In genomic region chr15:41791547-41791937, GRCh38 we compare ENCODE assay signal across 10 cellular contexts. TPM values are rescaled to one million over a fixed set of nuclear protein-coding genes. Genes with fewer than 3 reads are reported as not detected.
DNase-seq lines count a peak whose midpoint lies in the region; ATAC-seq and TF ChIP-seq lines count a peak whose summit lies in the region.
"Had no signal": no experiment of that assay in that cellular context is flagged by ENCODE, and none has a peak within 500 bp of the region (broad histone marks: within the 10 kb centered on the region; RNA-seq: fewer than 3 reads in every experiment).

No MANE protein-coding gene starts in this region.

- peaks cover 21 to 65% (median 46%) of the 10 kb centered on the region in 4 donors for H3K4me1 Mint-ChIP-seq in CD4-positive, CD25-positive, alpha-beta regulatory T cell
- peaks cover 61% of the 10 kb centered on the region for H3K4me1 Mint-ChIP-seq in osteocyte (ENCODE audit: unreplicated experiment)

- WGBS in esophagus muscularis mucosa = 86% methylated on average over 3 of the region's 4 CpGs

- H3K36me3 Mint-ChIP-seq in CD4-positive, CD25-positive, alpha-beta regulatory T cell = peaks cover 3% of the 10 kb centered on the region
- no peaks in the 10 kb centered on the region for H3K36me3 Mint-ChIP-seq in osteocyte (ENCODE audit: unreplicated experiment)
- H3K36me3 Mint-ChIP-seq: activated naive CD4-positive, alpha-beta T cell treated with anti-CD3 and anti-CD28 coated beads, Interleukin-2, amount 50 U/mL, for 24 hours had no signal

- no peaks in the 10 kb centered on the region for H3K9me3 ChIP-seq in CD4-positive, CD25-positive, alpha-beta regulatory T cell (ENCODE audit: control insufficient read depth in 2 of 2, low read length in 2 of 2)
- H3K9me3 ChIP-seq in OCI-LY1 (ENCODE audit: low read length) (no peaks in the 10 kb centered on the region), esophagus muscularis mucosa (no peaks in the 10 kb centered on the region)

- H4K20me1 ChIP-seq in OCI-LY1 (ENCODE audit: insufficient read depth, low read length) = no peaks in the 10 kb centered on the region

- no peak for ATAC-seq in CD4-positive, CD25-positive, alpha-beta regulatory T cell (ENCODE audit: low read depth in 2 of 2)
- ATAC-seq in HG02798 (IDR thresholded peaks at IDR 0.05; ENCODE audit: poor library complexity, unreplicated experiment) = no peak

- H3K9me3 Mint-ChIP-seq in CD4-positive, CD25-positive, alpha-beta regulatory T cell = no peaks in the 10 kb centered on the region
- H3K9me3 Mint-ChIP-seq in osteocyte (ENCODE audit: unreplicated experiment) = no peaks in the 10 kb centered on the region
- H3K9me3 Mint-ChIP-seq: activated naive CD4-positive, alpha-beta T cell treated with anti-CD3 and anti-CD28 coated beads, Interleukin-2, amount 50 U/mL, for 24 hours had no signal

- H3K79me2 ChIP-seq in OCI-LY1 (ENCODE audit: insufficient read depth, low read length) = no peaks in the 10 kb centered on the region

- H3K4me2 ChIP-seq in OCI-LY1 (ENCODE audit: low read length) = no peak overlapping the region; the same call in 1 of the 2 replicates

- H3F3A ChIP-seq in OCI-LY1 (ENCODE audit: insufficient read depth, low read length) = no peaks in the 10 kb centered on the region

- no peak overlapping the region for H3K9ac ChIP-seq in OCI-LY1 (ENCODE audit: low read length)

- H2AFZ ChIP-seq in OCI-LY1 (ENCODE audit: low read length) = no peak overlapping the region

- no peak for DNase-seq in CD4-positive, CD25-positive, alpha-beta regulatory T cell
- DNase-seq in esophagus muscularis mucosa (ENCODE audit: extremely low spot score) (no peak), osteocyte (ENCODE audit: extremely low spot score, unreplicated experiment) (no peak), islet precursor cell (no peak), SKM-1 treated with dmso at 0.1 percent for 144 hours (lab: John Stamatoyannopoulos, UW; ENCODE audit: unreplicated experiment) (no peak), germinal center (ENCODE audit: low spot score) (no peak)
- DNase-seq: Calu3 had no signal

- no peaks in the 10 kb centered on the region for H3K36me3 ChIP-seq in CD4-positive, CD25-positive, alpha-beta regulatory T cell (ENCODE audit: control insufficient read depth, insufficient read depth, low read length)
- H3K36me3 ChIP-seq in OCI-LY1 (ENCODE audit: insufficient read depth, low read length) (no peaks in the 10 kb centered on the region), esophagus muscularis mucosa (no peaks in the 10 kb centered on the region)

- H3K4me3 Mint-ChIP-seq in CD4-positive, CD25-positive, alpha-beta regulatory T cell = no peak overlapping the region
- H3K4me3 Mint-ChIP-seq in osteocyte (ENCODE audit: unreplicated experiment) = no peak overlapping the region
- H3K4me3 Mint-ChIP-seq: activated naive CD4-positive, alpha-beta T cell treated with anti-CD3 and anti-CD28 coated beads, Interleukin-2, amount 50 U/mL, for 24 hours had no signal

- TF ChIP-seq POLR2A in esophagus muscularis mucosa (IDR thresholded peaks at IDR 0.05; ENCODE audit: low read depth) = no peak

- no peak overlapping the region for H3K4me3 ChIP-seq in CD4-positive, CD25-positive, alpha-beta regulatory T cell (ENCODE audit: low read depth, low read length)
- H3K4me3 ChIP-seq in OCI-LY1 (ENCODE audit: low read depth, low read length, poor library complexity, severe bottlenecking) (no peak overlapping the region), esophagus muscularis mucosa (no peak overlapping the region)

- no peaks in the 10 kb centered on the region for H3K27me3 ChIP-seq in CD4-positive, CD25-positive, alpha-beta regulatory T cell (ENCODE audit: control insufficient read depth, insufficient read depth, low read length)
- H3K27me3 ChIP-seq in OCI-LY1 (ENCODE audit: insufficient read depth, low read length) = no peaks in the 10 kb centered on the region
- H3K27me3 ChIP-seq in esophagus muscularis mucosa = no peaks in the 10 kb centered on the region

- no peaks in the 10 kb centered on the region for H3K27me3 Mint-ChIP-seq in CD4-positive, CD25-positive, alpha-beta regulatory T cell
- no peaks in the 10 kb centered on the region for H3K27me3 Mint-ChIP-seq in osteocyte (ENCODE audit: unreplicated experiment)
- H3K27me3 Mint-ChIP-seq: activated naive CD4-positive, alpha-beta T cell treated with anti-CD3 and anti-CD28 coated beads, Interleukin-2, amount 50 U/mL, for 24 hours had no signal

- peak overlapping the region in 2 of 3 donors; percentile 36 to 51 for H3K27ac Mint-ChIP-seq in CD4-positive, CD25-positive, alpha-beta regulatory T cell
- peak overlapping the region; percentile 83 for H3K27ac Mint-ChIP-seq in osteocyte (ENCODE audit: unreplicated experiment)

- H3K27ac ChIP-seq in CD4-positive, CD25-positive, alpha-beta regulatory T cell (ENCODE audit: insufficient read depth, low read length, poor library complexity, severe bottlenecking) = no peak overlapping the region
- peak overlapping the region; percentile 2 for H3K27ac ChIP-seq in OCI-LY1 (ENCODE audit: low read depth, low read length, poor library complexity, severe bottlenecking)
- peak overlapping the region; percentile 60 to 73 (median 66) for H3K27ac ChIP-seq in esophagus muscularis mucosa (replicated peaks in 1 of 4)

- H3K9me2 ChIP-seq in OCI-LY1 (ENCODE audit: low read depth, low read length) = no peaks in the 10 kb centered on the region

- no peak for TF ChIP-seq EP300 in esophagus muscularis mucosa (IDR thresholded peaks at IDR 0.05)

- H3K4me1 ChIP-seq in CD4-positive, CD25-positive, alpha-beta regulatory T cell (ENCODE audit: control insufficient read depth, insufficient read depth, low read length, poor library complexity, severe bottlenecking) = peaks cover 13% of the 10 kb centered on the region
- H3K4me1 ChIP-seq in OCI-LY1 (ENCODE audit: insufficient read depth, low read length, severe bottlenecking) = peaks cover 68% of the 10 kb centered on the region
- peaks cover 56 to 89% (median 67%) of the 10 kb centered on the region in 4 donors for H3K4me1 ChIP-seq in esophagus muscularis mucosa

- TF ChIP-seq CTCF in OCI-LY1 (IDR thresholded peaks at IDR 0.05; ENCODE audit: low read length) = no peak
- TF ChIP-seq CTCF in esophagus muscularis mucosa (IDR thresholded peaks at IDR 0.05) = no peak
- no peak for TF ChIP-seq CTCF in osteocyte (IDR thresholded peaks at IDR 0.05)

- intact Hi-C loops in esophagus muscularis mucosa (cut with DNase I) = no loop called here

RNA-seq across cellular contexts. Expression of gene MAPKBP1, which starts 17.3 kb away (rescaled TPM):
- total RNA-seq in CD4-positive, CD25-positive, alpha-beta regulatory T cell = 40.4 TPM
- 1 to 10 TPM; 1.9 to 3.1 (median 2.6) TPM for polyA plus RNA-seq in CD4-positive, CD25-positive, alpha-beta regulatory T cell
- total RNA-seq in esophagus muscularis mucosa (10 to 100 TPM; 18.2 to 54.6 (median 42.9) TPM), osteocyte (28.0 and 34.2 TPM in 2 replicates)

RNA-seq across cellular contexts. Expression of gene JMJD7, which starts 36.4 kb away (rescaled TPM):
- 42.2 TPM for total RNA-seq in CD4-positive, CD25-positive, alpha-beta regulatory T cell
- polyA plus RNA-seq in CD4-positive, CD25-positive, alpha-beta regulatory T cell = 10 to 100 TPM; 17.0 to 26.1 (median 24.5) TPM
- total RNA-seq in esophagus muscularis mucosa = 1 to 10 TPM; 6.2 to 9.6 (median 7.5) TPM
- 9.1 and 14.0 TPM in 2 replicates for total RNA-seq in osteocyte

RNA-seq across cellular contexts. Expression of gene PLA2G4B, which starts 47.1 kb away (rescaled TPM):
- total RNA-seq in CD4-positive, CD25-positive, alpha-beta regulatory T cell = 30.1 TPM
- polyA plus RNA-seq in CD4-positive, CD25-positive, alpha-beta regulatory T cell = 1 to 10 TPM in 2 of 4 donors, under 1 TPM in 2; 0.42 to 3.4 (median 1.4) TPM
- total RNA-seq in esophagus muscularis mucosa = 1 to 10 TPM in 3 of 4 donors, under 1 TPM in 1; 0.91 to 6.6 (median 2.5) TPM
- 3.2 and 6.9 TPM in 2 replicates for total RNA-seq in osteocyte
